In genomic region chr2:43186679-43187374, GRCh38 we compare ENCODE assay signal across 17 cellular contexts. TPM values are rescaled to one million over a fixed set of nuclear protein-coding genes. Genes with fewer than 3 reads are reported as not detected.
A peak's percentile ranks its signal among the peaks of the same experiment; 100 is the strongest.
DNase-seq lines count a peak whose midpoint lies in the region; ATAC-seq and TF ChIP-seq lines count a peak whose summit lies in the region.
"Had no signal": no experiment of that assay in that cellular context is flagged by ENCODE, and none has a peak within 500 bp of the region (broad histone marks: within the 10 kb centered on the region; RNA-seq: fewer than 3 reads in every experiment).

No MANE protein-coding gene starts in this region.

- TF ChIP-seq CTCF in PC-9 (conservative IDR thresholded peaks at IDR 0.05) (no peak), psoas muscle (IDR thresholded peaks at IDR 0.05) (no peak)

- intact Hi-C loops in CD4-positive, alpha-beta memory T cell (cut with micrococcal nuclease) = no loop called here
- intact Hi-C loops in PC-9 (cut with micrococcal nuclease; ENCODE audit: unreplicated experiment) = no loop called here
- intact Hi-C loops in psoas muscle (cut with DNase I) = no loop called here

- no peaks in the 10 kb centered on the region for H3K9me3 ChIP-seq in CD4-positive, alpha-beta memory T cell (ENCODE audit: control insufficient read depth in 1 of 2, low read length in 2 of 2)
- H3K9me3 ChIP-seq in PC-9 (ENCODE audit: insufficient read depth, low read depth) (no peaks in the 10 kb centered on the region), iPS-15b (ENCODE audit: control insufficient read depth, insufficient read depth, low read length) (no peaks in the 10 kb centered on the region), psoas muscle (no peaks in the 10 kb centered on the region)
- H3K9me3 ChIP-seq: adrenal gland, MG63, SJSA1 had no signal

- H3K9me3 Mint-ChIP-seq in CD4-positive, alpha-beta memory T cell = no peaks in the 10 kb centered on the region
- H3K9me3 Mint-ChIP-seq: effector memory CD8-positive, alpha-beta T cell; natural killer cell treated with Interleukin-12 subunit alpha and Interleukin-12 subunit beta and Interleukin-15 and Interleukin-18, amount 100 ng/mL, for 72 hours had no signal

- POLR2A ChIA-PET in CD4-positive, alpha-beta memory T cell (lab: Charles Lee; ENCODE audit: partially characterized antibody) = interaction anchor here (0.6 to 46.5 kb wide), 8 partner anchors 8 to 42 kb away, joined by 3 to 6960 read pairs (median 4); no protein-coding TSS in a partner anchor
- POLR2A ChIA-PET in PC-9 (lab: Charles Lee; ENCODE audit: unreplicated experiment) (no interaction called here), HEK293T (lab: Yijun Ruan, JAX) (interaction anchor here (1.5 to 1.6 kb wide), 2 partner anchors 31 to 40 kb away, joined by 3 to 4 read pairs; partner anchors contain the start of gene ZFP36L2)

- ATAC-seq in psoas muscle = peak in 3 of 4 donors; percentile 34 to 39 (median 35)
- no peak for ATAC-seq in GM18907 (IDR thresholded peaks at IDR 0.05; ENCODE audit: unreplicated experiment)
- ATAC-seq: effector memory CD8-positive, alpha-beta T cell; natural killer cell treated with Interleukin-12 subunit alpha and Interleukin-12 subunit beta and Interleukin-15 and Interleukin-18, amount 100 ng/mL, for 72 hours had no signal

- no TSS peak for BruUV-seq in PC-9 (replicated peaks; lab: Mats Ljungman, UMichigan)

- H3K36me3 ChIP-seq in CD4-positive, alpha-beta memory T cell (ENCODE audit: insufficient read depth, low read length) = no peaks in the 10 kb centered on the region
- no peaks in the 10 kb centered on the region for H3K36me3 ChIP-seq in PC-9 (ENCODE audit: low read depth)
- peaks cover 3% of the 10 kb centered on the region for H3K36me3 ChIP-seq in iPS-15b (ENCODE audit: control insufficient read depth, insufficient read depth, low read length)
- no peaks in the 10 kb centered on the region for H3K36me3 ChIP-seq in psoas muscle (ENCODE audit: insufficient read depth in 1 of 2, low read depth in 1 of 2)
- H3K36me3 ChIP-seq: adrenal gland, MG63, SJSA1 had no signal

- peak in 1 of 5 donors; percentile 30 for DNase-seq in CD4-positive, alpha-beta memory T cell
- DNase-seq in PC-9 = no peak
- no peak for DNase-seq in psoas muscle
- no peak for DNase-seq in MV-4-11 (lab: John Stamatoyannopoulos, UW)
- DNase-seq in HEK293T (ENCODE audit: extremely low spot score) = no peak
- DNase-seq in DMS79 treated with DMSO at 0.1 percent for 48 hours (lab: John Stamatoyannopoulos, UW) = no peak
- DNase-seq: activated CD4-positive, alpha-beta T cell treated with anti-CD3 and anti-CD28 coated beads for 48 hours; adrenal gland; effector memory CD8-positive, alpha-beta T cell; MG63; NCI-H510A treated with DMSO at 0.1 percent for 48 hours; stimulated activated naive CD4-positive, alpha-beta T cell treated with Interleukin-2 at 50 U/mL for 16 hours had no signal

- H3K36me3 Mint-ChIP-seq in CD4-positive, alpha-beta memory T cell = peaks cover 0 to 1% of the 10 kb centered on the region in 2 donors
- H3K36me3 Mint-ChIP-seq: natural killer cell treated with Interleukin-12 subunit alpha and Interleukin-12 subunit beta and Interleukin-15 and Interleukin-18, amount 100 ng/mL, for 72 hours had no signal

- H3K9me2 ChIP-seq in PC-9 (ENCODE audit: insufficient read depth) = no peaks in the 10 kb centered on the region

- H3F3A ChIP-seq in PC-9 (ENCODE audit: insufficient read depth, low read depth) = peaks cover 50% of the 10 kb centered on the region

- H3K27me3 ChIP-seq in CD4-positive, alpha-beta memory T cell (ENCODE audit: insufficient read depth, low read length) = no peaks in the 10 kb centered on the region
- H3K27me3 ChIP-seq in PC-9 (ENCODE audit: insufficient read depth, low read depth) (no peaks in the 10 kb centered on the region), iPS-15b (ENCODE audit: control insufficient read depth, insufficient read depth, low read length) (no peaks in the 10 kb centered on the region), psoas muscle (ENCODE audit: insufficient read depth in 3 of 3, low read length in 2 of 3) (no peaks in the 10 kb centered on the region)
- H3K27me3 ChIP-seq: adrenal gland, MG63, SJSA1 had no signal

- peak overlapping the region; percentile 29 for H3K9ac ChIP-seq in iPS-15b (ENCODE audit: low read depth, low read length)

- H3K4me3 ChIP-seq in CD4-positive, alpha-beta memory T cell (ENCODE audit: low read length in 2 of 2) = no peak overlapping the region
- no peak overlapping the region for H3K4me3 ChIP-seq in PC-9
- no peak overlapping the region for H3K4me3 ChIP-seq in iPS-15b (ENCODE audit: low read depth, low read length)
- H3K4me3 ChIP-seq in psoas muscle = no peak overlapping the region
- H3K4me3 ChIP-seq: adrenal gland, MG63, SJSA1 had no signal

- H3K79me2 ChIP-seq in PC-9 (ENCODE audit: low read depth) = no peaks in the 10 kb centered on the region

- H4K20me1 ChIP-seq in PC-9 (ENCODE audit: insufficient read depth) = no peaks in the 10 kb centered on the region

- 59 to 70% (median 64%) methylated on average over 12 of the region's 12 CpGs for WGBS in psoas muscle, 3 donors

- no peak overlapping the region for H3K27ac ChIP-seq in CD4-positive, alpha-beta memory T cell (ENCODE audit: low read depth, low read length)
- peak overlapping the region; percentile 80 for H3K27ac ChIP-seq in PC-9
- no peak overlapping the region for H3K27ac ChIP-seq in psoas muscle
- H3K27ac ChIP-seq: C4-2B, SJSA1 had no signal

- H3K27ac Mint-ChIP-seq in CD4-positive, alpha-beta memory T cell = peak overlapping the region in 5 of 7 donors; percentile 15 to 97 (median 57)

- H3K4me3 Mint-ChIP-seq in CD4-positive, alpha-beta memory T cell = peak overlapping the region in 1 of 8 donors; percentile 59
- H3K4me3 Mint-ChIP-seq: effector memory CD8-positive, alpha-beta T cell; natural killer cell treated with Interleukin-12 subunit alpha and Interleukin-12 subunit beta and Interleukin-15 and Interleukin-18, amount 100 ng/mL, for 72 hours had no signal

- H3K4me1 Mint-ChIP-seq in CD4-positive, alpha-beta memory T cell = peaks cover 30 to 57% (median 45%) of the 10 kb centered on the region in 4 donors

- CTCF ChIA-PET in CD4-positive, alpha-beta memory T cell (lab: Charles Lee; ENCODE audit: partially characterized antibody) = interaction anchor here (1.0 to 2.0 kb wide), 2 partner anchors 10 to 42 kb away, joined by 4 to 7 read pairs; no protein-coding TSS in a partner anchor
- CTCF ChIA-PET in PC-9 (lab: Charles Lee) (no interaction called here), HEK293T (lab: Yijun Ruan, JAX) (no interaction called here)

- no peak overlapping the region for H3K4me2 ChIP-seq in PC-9

- peaks cover 55% of the 10 kb centered on the region for H3K4me1 ChIP-seq in CD4-positive, alpha-beta memory T cell (ENCODE audit: insufficient read depth, low read length)
- H3K4me1 ChIP-seq in PC-9 (replicated peaks; ENCODE audit: insufficient read depth) (peaks cover 52% of the 10 kb centered on the region), iPS-15b (ENCODE audit: control insufficient read depth, insufficient read depth, low read length) (peaks cover 8% of the 10 kb centered on the region), psoas muscle (no peaks in the 10 kb centered on the region)
- H3K4me1 ChIP-seq: adrenal gland had no signal

- no peak overlapping the region for H2AFZ ChIP-seq in PC-9

- no peaks in the 10 kb centered on the region for H3K27me3 Mint-ChIP-seq in CD4-positive, alpha-beta memory T cell
- H3K27me3 Mint-ChIP-seq: effector memory CD8-positive, alpha-beta T cell; natural killer cell treated with Interleukin-12 subunit alpha and Interleukin-12 subunit beta and Interleukin-15 and Interleukin-18, amount 100 ng/mL, for 72 hours had no signal

TF ChIP-seq in HEK293T, 16 proteins besides CTCF, POLR2A, EP300 and RAD21:
- TF ChIP-seq ELF4 (IDR thresholded peaks at IDR 0.05) (no peak), FOXM1 (IDR thresholded peaks at IDR 0.05; ENCODE audit: borderline replicate concordance) (no peak), BHLHE40 (IDR thresholded peaks at IDR 0.05; ENCODE audit: borderline replicate concordance) (no peak), ARNT (IDR thresholded peaks at IDR 0.05) (no peak), LEF1 (IDR thresholded peaks at IDR 0.05; ENCODE audit: borderline replicate concordance) (no peak), ZNF384 (IDR thresholded peaks at IDR 0.05) (no peak), PKNOX1 (IDR thresholded peaks at IDR 0.05) (no peak), SP1 (IDR thresholded peaks at IDR 0.05) (no peak), L3MBTL2 (conservative IDR thresholded peaks at IDR 0.05) (no peak), FOXK2 (IDR thresholded peaks at IDR 0.05) (no peak), CTBP1 (IDR thresholded peaks at IDR 0.05; ENCODE audit: borderline replicate concordance) (no peak)

RNA-seq across cellular contexts. Expression of gene ZFP36L2, which starts 39.6 kb away (rescaled TPM):
- 100 to 1,000 TPM; 456 to 464 TPM for total RNA-seq in CD4-positive, alpha-beta memory T cell
- 100 to 1,000 TPM; 271 to 523 TPM for polyA plus RNA-seq in CD4-positive, alpha-beta memory T cell
- total RNA-seq in PC-9 (2021) (31.3 and 34.3 TPM in 2 replicates), psoas muscle (100 to 1,000 TPM in 1 of 4 donors, 10 to 100 TPM in 3; 48.9 to 103 (median 71.4) TPM)
- 10 to 100 TPM; 26.3 to 36.7 (median 34.5) TPM for polyA plus RNA-seq in psoas muscle

Comparison
In these comparisons a context has a peak if more than half of its experiments do, and no peak if none do; other contexts are left out.
1. RNA of gene ZFP36L2, which starts 39.6 kb away (total RNA-seq): 456 to 464 TPM in CD4-positive, alpha-beta memory T cell; 48.9 to 103 TPM in psoas muscle and 31.3 to 34.3 TPM in PC-9; every median in the first group is over 4 times any median in the second.